8 cellular contexts compared by ENCODE assay signal in genomic region chr19:36136975-36137686, GRCh38. TPM values are rescaled to one million over a fixed set of nuclear protein-coding genes. Genes with fewer than 3 reads are reported as not detected.
DNase-seq lines count a peak whose midpoint lies in the region; ATAC-seq and TF ChIP-seq lines count a peak whose summit lies in the region.

No MANE protein-coding gene starts in this region.

- H3K9me3 ChIP-seq in transverse colon = no peaks in the 10 kb centered on the region

- no peaks in the 10 kb centered on the region for H3K9me3 Mint-ChIP-seq in activated CD4-positive, alpha-beta T cell treated with anti-CD3 and anti-CD28 coated beads, Interleukin-2, amount 10 ng/mL, durations not matched to agents 24 days and 14 days

- peak; percentile 95 for DNase-seq in HT-29 (ENCODE audit: low spot score)
- DNase-seq in iris pigment epithelial cell (ENCODE audit: low read depth) = peak; percentile 54
- peak; percentile 80 for DNase-seq in transverse colon
- DNase-seq in activated CD4-positive, alpha-beta T cell treated with anti-CD3 and anti-CD28 coated beads, Interleukin-2, amount 10 ng/mL, durations not matched to agents 24 days and 14 days = no peak
- DNase-seq in GF-D8 (lab: John Stamatoyannopoulos, UW) = no peak

- peaks cover 13% of the 10 kb centered on the region for H3K36me3 Mint-ChIP-seq in activated CD4-positive, alpha-beta T cell treated with anti-CD3 and anti-CD28 coated beads, Interleukin-2, amount 10 ng/mL, durations not matched to agents 24 days and 14 days (ENCODE audit: low read depth)

- no peak for ATAC-seq in HG02798 (IDR thresholded peaks at IDR 0.05; ENCODE audit: poor library complexity, unreplicated experiment)

- H3K4me1 Mint-ChIP-seq in activated CD4-positive, alpha-beta T cell treated with anti-CD3 and anti-CD28 coated beads, Interleukin-2, amount 10 ng/mL, durations not matched to agents 24 days and 14 days = peaks cover 26% of the 10 kb centered on the region

- peaks cover 14% of the 10 kb centered on the region for H3K4me1 ChIP-seq in ACC112 (ENCODE audit: control insufficient read depth, insufficient read depth, low read length, unreplicated experiment)
- peaks cover 3 to 33% (median 27%) of the 10 kb centered on the region in 4 donors for H3K4me1 ChIP-seq in transverse colon

- H3K27me3 ChIP-seq in ACC112 (ENCODE audit: insufficient read depth, low read length) (no peaks in the 10 kb centered on the region), transverse colon (no peaks in the 10 kb centered on the region)

- H3K79me2 ChIP-seq in ACC112 (ENCODE audit: control insufficient read depth, insufficient read depth, low read length, unreplicated experiment) = peaks cover 18% of the 10 kb centered on the region

- H2AFZ ChIP-seq in ACC112 (ENCODE audit: low read length, unreplicated experiment) = no peak overlapping the region

- peak; percentile 50 for TF ChIP-seq POLR2A in transverse colon (IDR thresholded peaks at IDR 0.05)

- no peak for TF ChIP-seq EP300 in transverse colon (IDR thresholded peaks at IDR 0.05; ENCODE audit: low read depth)

- H3K27me3 Mint-ChIP-seq in activated CD4-positive, alpha-beta T cell treated with anti-CD3 and anti-CD28 coated beads, Interleukin-2, amount 10 ng/mL, durations not matched to agents 24 days and 14 days = no peaks in the 10 kb centered on the region

- no peak overlapping the region for H3K27ac Mint-ChIP-seq in activated CD4-positive, alpha-beta T cell treated with anti-CD3 and anti-CD28 coated beads, Interleukin-2, amount 10 ng/mL, durations not matched to agents 24 days and 14 days

- intact Hi-C loops in transverse colon (cut with DNase I; ENCODE audit: low total_unique reads) = no loop called here
- intact Hi-C loops in activated CD4-positive, alpha-beta T cell treated with anti-CD3 and anti-CD28 coated beads, Interleukin-2, amount 10 ng/mL, durations not matched to agents 24 days and 14 days (cut with micrococcal nuclease) = no loop called here

- 56 to 74% methylated on average over 7 to 12 of the region's 12 CpGs for WGBS in transverse colon (ENCODE audit: low coverage in 1 of 2), 2 donors

- TF ChIP-seq CTCF in VCaP (conservative IDR thresholded peaks at IDR 0.05) = no peak
- no peak for TF ChIP-seq CTCF in transverse colon (IDR thresholded peaks at IDR 0.05)

- H3K4me3 ChIP-seq in ACC112 (ENCODE audit: low read depth, low read length) (peak overlapping the region; percentile 29; the same call in 1 of the 2 replicates), transverse colon (peak overlapping the region in 2 of 4 donors; percentile 11 to 25)

- H3K4me3 Mint-ChIP-seq in activated CD4-positive, alpha-beta T cell treated with anti-CD3 and anti-CD28 coated beads, Interleukin-2, amount 10 ng/mL, durations not matched to agents 24 days and 14 days = no peak overlapping the region

- in situ Hi-C loops in transverse colon (cut with MboI; ENCODE audit: low pct_ligation_motif_present in 1 of 4, low pct_unique_long_range_greater_than_20kb in 1 of 4, low sequenced_read_pairs in 3 of 4) = no loop called here

- H3K27ac ChIP-seq in ACC112 (ENCODE audit: low read depth, low read length) (no peak overlapping the region), VCaP (peak overlapping the region; percentile 99), transverse colon (peak overlapping the region; percentile 80 to 85 (median 83))

- H3K36me3 ChIP-seq in ACC112 (ENCODE audit: insufficient read depth, low read length) (0 out of 2 replicates have a peak, but pooled peaks cover 4% of the 10 kb centered on the region), transverse colon (peaks cover 0 to 2% (median under 1%) of the 10 kb centered on the region in 4 donors)

RNA-seq across cellular contexts. Expression of gene CAPNS1, which starts 2.7 kb away (rescaled TPM):
- 645 and 661 TPM in 2 replicates for total RNA-seq in HT-29 (2014; rRNA removed; shearing (Covaris generic))
- 100 to 1,000 TPM; 222 to 304 (median 248) TPM for total RNA-seq in transverse colon
- total RNA-seq in activated CD4-positive, alpha-beta T cell treated with anti-CD3 and anti-CD28 coated beads, Interleukin-2, amount 10 ng/mL, durations not matched to agents 24 days and 14 days = 351 and 362 TPM in 2 replicates

RNA-seq across cellular contexts. Expression of gene COX7A1, which starts 15.1 kb away (rescaled TPM):
- not detected in 2 replicates for total RNA-seq in HT-29 (2014; rRNA removed; shearing (Covaris generic))
- total RNA-seq in transverse colon = 10 to 100 TPM in 2 of 4 donors, 1 to 10 TPM in 1, not detected in 1; 7.8 to 26.3 (median 11.7) TPM
- not detected in 2 replicates for total RNA-seq in activated CD4-positive, alpha-beta T cell treated with anti-CD3 and anti-CD28 coated beads, Interleukin-2, amount 10 ng/mL, durations not matched to agents 24 days and 14 days

RNA-seq across cellular contexts. Expression of gene TBCB, which starts 21.9 kb away (rescaled TPM):
- 420 and 425 TPM in 2 replicates for total RNA-seq in HT-29 (2014; rRNA removed; shearing (Covaris generic))
- 100 to 1,000 TPM in 2 of 4 donors, 10 to 100 TPM in 2; 82.4 to 175 (median 134) TPM for total RNA-seq in transverse colon
- 129 and 133 TPM in 2 replicates for total RNA-seq in activated CD4-positive, alpha-beta T cell treated with anti-CD3 and anti-CD28 coated beads, Interleukin-2, amount 10 ng/mL, durations not matched to agents 24 days and 14 days

RNA-seq across cellular contexts. Expression of gene POLR2I, which starts 22.5 kb away (rescaled TPM):
- 397 and 423 TPM in 2 replicates for total RNA-seq in HT-29 (2014; rRNA removed; shearing (Covaris generic))
- 10 to 100 TPM in 3 of 4 donors, not detected in 1; 15.1 to 44.9 (median 44.0) TPM for total RNA-seq in transverse colon
- 83.4 and 86.3 TPM in 2 replicates for total RNA-seq in activated CD4-positive, alpha-beta T cell treated with anti-CD3 and anti-CD28 coated beads, Interleukin-2, amount 10 ng/mL, durations not matched to agents 24 days and 14 days

RNA-seq across cellular contexts. Expression of gene OVOL3, which starts 26.2 kb away (rescaled TPM):
- total RNA-seq in HT-29 (2014; rRNA removed; shearing (Covaris generic)) = not detected in 2 replicates
- total RNA-seq in transverse colon = not detected
- not detected in 2 replicates for total RNA-seq in activated CD4-positive, alpha-beta T cell treated with anti-CD3 and anti-CD28 coated beads, Interleukin-2, amount 10 ng/mL, durations not matched to agents 24 days and 14 days

Comparison
In these comparisons a context has a peak if more than half of its experiments do, and no peak if none do; other contexts are left out.
1. DNase-seq: peak in HT-29 (single experiment), iris pigment epithelial cell (single experiment) and transverse colon (single experiment); none in activated CD4-positive, alpha-beta T cell treated with anti-CD3 and anti-CD28 coated beads, Interleukin-2, amount 10 ng/mL, durations not matched to agents 24 days and 14 days (single experiment) and GF-D8 (single experiment).